In the genomic region with DNA sequence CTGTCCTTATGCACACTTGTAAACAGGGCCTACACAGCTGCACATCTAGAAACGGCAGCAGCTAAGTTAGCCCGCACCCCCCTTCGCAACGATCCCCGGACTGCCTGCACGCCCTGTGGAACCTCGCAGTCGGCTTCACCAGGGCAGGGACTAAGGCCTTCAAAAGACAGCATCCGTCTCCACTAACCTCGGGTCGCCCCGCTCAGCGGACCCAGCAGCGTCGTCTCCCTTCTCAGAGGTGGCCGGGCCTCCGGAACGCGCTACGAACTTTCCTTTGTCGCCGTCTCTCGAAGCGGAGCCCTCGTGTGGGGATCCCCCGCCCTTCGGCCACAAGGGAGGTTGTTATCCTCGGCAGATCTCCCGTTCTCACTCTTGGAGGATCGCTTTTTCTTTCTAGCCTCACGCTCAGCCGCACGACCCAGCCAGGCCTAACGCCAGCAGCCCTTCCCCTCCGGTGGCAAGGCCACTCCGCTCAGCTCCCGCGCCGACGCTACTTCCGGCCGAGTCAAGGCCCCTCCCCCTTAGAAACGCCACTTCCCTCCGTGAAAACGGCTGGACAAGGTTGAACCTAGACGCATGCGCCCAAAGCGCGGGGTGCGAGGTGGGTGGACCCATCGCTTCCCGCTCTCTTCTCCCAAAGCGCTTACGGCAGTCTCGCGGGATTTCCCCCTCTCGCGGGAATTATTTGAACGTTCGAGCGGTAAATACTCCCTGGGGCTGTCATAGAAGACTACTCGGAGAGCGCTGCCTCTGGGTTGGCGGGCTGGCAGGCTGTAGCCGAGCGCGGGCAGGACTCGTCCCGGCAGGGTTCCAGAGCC, we compare ENCODE assay signal across 8 cellular contexts. TPM values are rescaled to one million over a fixed set of nuclear protein-coding genes. Genes with fewer than 3 reads are reported as not detected.
DNase-seq lines count a peak whose midpoint lies in the region; ATAC-seq and TF ChIP-seq lines count a peak whose summit lies in the region.

Gene DCAF16, minus strand, starts transcription at position 498 of the 818 bp plus-strand sequence. CDS start 6,616 bp downstream, outside the sequence.
A gene with protein sequence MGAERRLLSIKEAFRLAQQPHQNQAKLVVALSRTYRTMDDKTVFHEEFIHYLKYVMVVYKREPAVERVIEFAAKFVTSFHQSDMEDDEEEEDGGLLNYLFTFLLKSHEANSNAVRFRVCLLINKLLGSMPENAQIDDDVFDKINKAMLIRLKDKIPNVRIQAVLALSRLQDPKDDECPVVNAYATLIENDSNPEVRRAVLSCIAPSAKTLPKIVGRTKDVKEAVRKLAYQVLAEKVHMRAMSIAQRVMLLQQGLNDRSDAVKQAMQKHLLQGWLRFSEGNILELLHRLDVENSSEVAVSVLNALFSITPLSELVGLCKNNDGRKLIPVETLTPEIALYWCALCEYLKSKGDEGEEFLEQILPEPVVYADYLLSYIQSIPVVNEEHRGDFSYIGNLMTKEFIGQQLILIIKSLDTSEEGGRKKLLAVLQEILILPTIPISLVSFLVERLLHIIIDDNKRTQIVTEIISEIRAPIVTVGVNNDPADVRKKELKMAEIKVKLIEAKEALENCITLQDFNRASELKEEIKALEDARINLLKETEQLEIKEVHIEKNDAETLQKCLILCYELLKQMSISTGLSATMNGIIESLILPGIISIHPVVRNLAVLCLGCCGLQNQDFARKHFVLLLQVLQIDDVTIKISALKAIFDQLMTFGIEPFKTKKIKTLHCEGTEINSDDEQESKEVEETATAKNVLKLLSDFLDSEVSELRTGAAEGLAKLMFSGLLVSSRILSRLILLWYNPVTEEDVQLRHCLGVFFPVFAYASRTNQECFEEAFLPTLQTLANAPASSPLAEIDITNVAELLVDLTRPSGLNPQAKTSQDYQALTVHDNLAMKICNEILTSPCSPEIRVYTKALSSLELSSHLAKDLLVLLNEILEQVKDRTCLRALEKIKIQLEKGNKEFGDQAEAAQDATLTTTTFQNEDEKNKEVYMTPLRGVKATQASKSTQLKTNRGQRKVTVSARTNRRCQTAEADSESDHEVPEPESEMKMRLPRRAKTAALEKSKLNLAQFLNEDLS (plus strand): TSS at position 720 of the 818 bp plus-strand sequence. CDS start 99 bp downstream, outside the sequence.

- peak within 1 kb of the TSS; percentile 97 for H3K4me2 ChIP-seq in Karpas-422 (ENCODE audit: low read depth, low read length, poor library complexity, severe bottlenecking)

- H3K27ac ChIP-seq in Karpas-422 (ENCODE audit: low read length) = peak within 1 kb of the TSS; percentile 81
- H3K27ac ChIP-seq in esophagus muscularis mucosa (replicated peaks in 1 of 4) = peak within 1 kb of the TSS; percentile 94 to 98 (median 97)
- peak within 1 kb of the TSS; percentile 98 for H3K27ac ChIP-seq in muscle layer of duodenum (ENCODE audit: low read length)

- H3K9me2 ChIP-seq in Karpas-422 (replicated peaks; ENCODE audit: insufficient read depth, low read length) = no peaks in the 10 kb centered on the region

- no peak for TF ChIP-seq EP300 in esophagus muscularis mucosa (IDR thresholded peaks at IDR 0.05)

- peaks cover 96% of the 10 kb centered on the region for H3K79me2 ChIP-seq in Karpas-422 (ENCODE audit: low read length)

- peak; percentile 89 for ATAC-seq in GM21825 (IDR thresholded peaks at IDR 0.05; ENCODE audit: unreplicated experiment)

- H3K27me3 ChIP-seq in Karpas-422 (ENCODE audit: low read length) (no peaks in the 10 kb centered on the region), esophagus muscularis mucosa (no peaks in the 10 kb centered on the region), muscle layer of duodenum (ENCODE audit: low read depth, low read length) (no peaks in the 10 kb centered on the region)

- H3K9me3 ChIP-seq in Karpas-422 (ENCODE audit: low read length) (no peaks in the 10 kb centered on the region), esophagus muscularis mucosa (no peaks in the 10 kb centered on the region), muscle layer of duodenum (ENCODE audit: control insufficient read depth in 1 of 2, low read length in 2 of 2) (no peaks in the 10 kb centered on the region)

- intact Hi-C loops in esophagus muscularis mucosa (cut with DNase I) = loop anchor here (5.0 kb wide), 3 partner anchors 193 to 233 kb away; partner anchors contain the start of genes LAP3 and LCORL

- no peak within 1 kb of the TSS for H2AFZ ChIP-seq in Karpas-422 (ENCODE audit: low read length)

- H3K36me3 ChIP-seq in Karpas-422 (ENCODE audit: insufficient read depth, low read length) (peaks cover 60% of the 10 kb centered on the region), esophagus muscularis mucosa (no peaks in the 10 kb centered on the region), muscle layer of duodenum (ENCODE audit: control insufficient read depth in 1 of 2, insufficient read depth in 2 of 2, low read length in 2 of 2) (peaks cover 0 to 4% of the 10 kb centered on the region in 2 donors)

- peak within 1 kb of the TSS; percentile 93 for H3K9ac ChIP-seq in Karpas-422 (ENCODE audit: low read length)

- peak within 1 kb of the TSS; percentile 93 for H3K4me3 ChIP-seq in Karpas-422 (ENCODE audit: low read length)
- peak within 1 kb of the TSS; percentile 72 to 91 (median 80) for H3K4me3 ChIP-seq in esophagus muscularis mucosa
- H3K4me3 ChIP-seq in muscle layer of duodenum (ENCODE audit: low read depth in 1 of 2, low read length in 2 of 2) = peak within 1 kb of the TSS; percentile 94 to 96

- TF ChIP-seq POLR2A in esophagus muscularis mucosa (IDR thresholded peaks at IDR 0.05; ENCODE audit: low read depth) = peak; percentile 92

- H3K4me1 ChIP-seq in Karpas-422 (ENCODE audit: low read length) (peaks cover 48% of the 10 kb centered on the region), esophagus muscularis mucosa (peaks cover 37 to 54% (median 48%) of the 10 kb centered on the region in 4 donors), muscle layer of duodenum (ENCODE audit: control insufficient read depth in 1 of 2, insufficient read depth in 2 of 2, low read length in 2 of 2) (peaks cover 18 to 36% of the 10 kb centered on the region in 2 donors)

- H4K20me1 ChIP-seq in Karpas-422 (ENCODE audit: insufficient read depth, low read depth, low read length) = peaks cover 41% of the 10 kb centered on the region

- TF ChIP-seq CTCF in esophagus muscularis mucosa (IDR thresholded peaks at IDR 0.05) = no peak

- 0% methylated on average over 38 of the region's 69 CpGs for WGBS in esophagus muscularis mucosa

- DNase-seq in DMS79 treated with DMSO at 0.1 percent for 48 hours (lab: John Stamatoyannopoulos, UW) (peak; percentile 84), Karpas-422 (peak; percentile 100), RKO (ENCODE audit: low spot score) (peak; percentile 98), activated T-helper 1 cell treated with Interleukin-2 at 50 U/mL for 16 hours (ENCODE audit: low read depth) (peak; percentile 98), esophagus muscularis mucosa (ENCODE audit: extremely low spot score) (peak; percentile 100)
- peak; percentile 99 for DNase-seq in stimulated activated CD8-positive, alpha-beta memory T cell treated with anti-CD3 and anti-CD28 coated beads, Interleukin-7, amount 100 ng/mL, for 4 hours (ENCODE audit: low read depth in 2 of 2)

RNA-seq across cellular contexts. Expression of gene DCAF16, which starts in this region (rescaled TPM):
- total RNA-seq in Karpas-422 (2014; rRNA removed; shearing (Covaris generic); ENCODE audit: low replicate concordance) = 54.0 and 69.4 TPM in 2 replicates
- total RNA-seq in esophagus muscularis mucosa = 10 to 100 TPM; 23.4 to 28.7 (median 26.3) TPM

RNA-seq across cellular contexts. Expression of the second gene that starts in this region (rescaled TPM):
- total RNA-seq in Karpas-422 (2014; rRNA removed; shearing (Covaris generic); ENCODE audit: low replicate concordance) = 21.0 and 46.3 TPM in 2 replicates
- under 1 TPM in 3 of 4 donors, not detected in 1; 0.17 to 0.98 (median 0.71) TPM for total RNA-seq in esophagus muscularis mucosa

Comparison
In these comparisons a context has a peak if more than half of its experiments do, and no peak if none do; other contexts are left out.
1. Peak in every context shown above with its lines: DNase-seq, ATAC-seq, H3K4me3 ChIP-seq and H3K27ac ChIP-seq.
2. RNA of the second gene that starts in this region (total RNA-seq): 21.0 to 46.3 TPM in Karpas-422; 0.17 to 0.98 TPM in esophagus muscularis mucosa; every median in the first group is over 10 times any median in the second.